Comparison of ENCODE assay signal across 8 cellular contexts in the genomic region with DNA sequence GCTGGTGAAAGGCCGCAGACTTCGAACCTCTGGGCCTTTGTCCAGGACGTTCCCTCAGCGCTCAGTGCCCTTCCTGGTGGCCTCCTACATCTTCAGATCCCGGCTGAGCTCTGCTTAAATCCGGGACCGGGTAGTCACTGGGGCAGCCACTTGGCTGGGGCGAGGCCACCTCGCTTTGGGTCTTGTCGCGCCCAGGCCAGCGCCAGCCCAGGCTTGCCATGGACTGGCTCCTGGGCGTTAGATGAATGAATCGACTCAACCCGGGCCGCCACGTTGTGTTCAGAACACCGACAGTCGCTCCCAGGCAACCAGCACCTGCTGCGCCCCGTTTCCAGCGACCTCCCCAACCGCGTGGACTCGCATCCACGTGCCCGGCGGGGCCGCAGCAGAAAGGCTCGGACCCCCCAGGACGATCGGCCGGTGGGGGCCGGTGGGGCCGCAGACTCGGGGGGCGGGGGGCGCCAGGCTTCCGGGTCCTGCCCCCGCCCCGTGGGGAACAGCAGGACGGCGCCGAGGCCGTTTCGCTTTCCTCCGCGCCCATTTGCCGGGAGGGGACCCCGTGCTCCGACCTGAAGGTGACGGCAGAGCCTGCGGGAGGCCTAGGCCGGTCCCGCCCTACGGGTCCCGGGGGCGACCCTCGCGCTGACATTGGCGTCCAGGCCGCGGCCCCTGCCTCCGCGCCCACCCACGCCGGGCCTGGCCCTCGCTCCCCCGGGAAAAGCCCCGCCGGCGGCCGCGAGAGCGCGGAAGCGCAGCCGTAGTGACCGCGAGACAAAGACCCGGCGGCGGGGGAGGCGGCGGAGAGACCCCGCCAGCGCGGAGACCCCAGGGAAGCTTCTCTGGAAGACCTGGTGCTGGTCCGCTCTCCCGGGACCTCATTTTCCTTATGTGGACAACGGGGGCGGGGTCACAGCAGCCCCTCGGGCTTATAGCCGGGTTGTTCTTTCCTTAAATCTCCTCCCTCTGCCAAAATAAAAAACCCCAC. TPM values are rescaled to one million over a fixed set of nuclear protein-coding genes. Genes with fewer than 3 reads are reported as not detected.
DNase-seq lines count a peak whose midpoint lies in the region; ATAC-seq and FAIRE-seq lines count a peak whose summit lies in the region.

No MANE protein-coding gene starts in this region.

- H3K27me3 ChIP-seq in iPS DF 6.9 (ENCODE audit: control insufficient read depth, insufficient read depth, low read length) (no peaks in the 10 kb centered on the region), small intestine (ENCODE audit: control insufficient read depth in 2 of 2, insufficient read depth in 2 of 2, low read length in 2 of 2) (no peaks in the 10 kb centered on the region)

- no peak for ATAC-seq in HG02623 (IDR thresholded peaks at IDR 0.05; ENCODE audit: unreplicated experiment)

- H3K36me3 ChIP-seq in iPS DF 6.9 (ENCODE audit: control insufficient read depth, insufficient read depth, low read length): no peaks in the 10 kb centered on the region
- H3K36me3 ChIP-seq in small intestine (ENCODE audit: control insufficient read depth in 2 of 2, insufficient read depth in 2 of 2, low read length in 2 of 2): no peaks in the 10 kb centered on the region

- no peak for FAIRE-seq in small intestine (lab: Jason Lieb, UNC)

- H3K4me1 ChIP-seq in iPS DF 6.9 (ENCODE audit: control insufficient read depth, insufficient read depth, low read length) (peaks cover 2% of the 10 kb centered on the region; the same call in 1 of the 2 replicates), small intestine (ENCODE audit: control insufficient read depth in 2 of 2, insufficient read depth in 1 of 2, low read depth in 1 of 2, low read length in 1 of 2) (peaks cover 1 to 6% of the 10 kb centered on the region in 2 donors)

- DNase-seq in NCI-H2081 (lab: John Stamatoyannopoulos, UW) (peak; percentile 4 to 17), NCI-H2081 treated with DMSO at 0.1 percent for 48 hours (lab: John Stamatoyannopoulos, UW) (no peak), RPMI8226 (peak; percentile 14), iPS DF 6.9 (ENCODE audit: low read depth, low spot score) (no peak), small intestine (peak; percentile 87), NCI-H2029 (lab: John Stamatoyannopoulos, UW) (no peak)
- peak; percentile 22 for DNase-seq in activated naive CD8-positive, alpha-beta T cell treated with anti-CD3 and anti-CD28 coated beads, Interleukin-2, amount 50 U/mL, for 16 hours (ENCODE audit: low read depth, low spot score)

- H3K4me3 ChIP-seq in iPS DF 6.9 (ENCODE audit: low read length): peak overlapping the region; percentile 73
- peak overlapping the region; percentile 65 to 76 for H3K4me3 ChIP-seq in small intestine (ENCODE audit: low read depth in 1 of 2, low read length in 2 of 2)

- H3K9me3 ChIP-seq in iPS DF 6.9 (ENCODE audit: control insufficient read depth, insufficient read depth, low read length) (no peaks in the 10 kb centered on the region), small intestine (ENCODE audit: control insufficient read depth, low read depth) (no peaks in the 10 kb centered on the region)

- H3K27ac ChIP-seq in iPS DF 6.9 (ENCODE audit: low read length) (no peak overlapping the region), small intestine (ENCODE audit: low read depth in 1 of 2, low read length in 1 of 2) (peak overlapping the region; percentile 88 to 93)

- no CpG with 5 or more reads among the region's 94 CpGs for WGBS in iPS DF 6.9 (ENCODE audit: insufficient coverage, insufficient read length)
- WGBS in small intestine, 3 donors: 5 to 8% (median 6%) methylated on average over 72 to 94 of the region's 94 CpGs

RNA-seq across cellular contexts. Expression of gene RCOR1, which starts 37.3 kb away (rescaled TPM):
- polyA plus RNA-seq in small intestine: 10 to 100 TPM in 2 of 3 donors, 1 to 10 TPM in 1; 9.2 to 14.1 (median 10.6) TPM

RNA-seq across cellular contexts. Expression of gene ANKRD9, which starts 45.6 kb away (rescaled TPM):
- polyA plus RNA-seq in small intestine: 10 to 100 TPM; 21.2 to 88.4 (median 54.6) TPM

Comparison
In these comparisons a context has a peak if more than half of its experiments do, and no peak if none do; other contexts are left out.
1. DNase-seq: peak in NCI-H2081 (2 of 2), RPMI8226 (single experiment), activated naive CD8-positive, alpha-beta T cell treated with anti-CD3 and anti-CD28 coated beads, Interleukin-2, amount 50 U/mL, for 16 hours (single experiment) and small intestine (single experiment); none in NCI-H2081 treated with DMSO at 0.1 percent for 48 hours (single experiment), iPS DF 6.9 (single experiment) and NCI-H2029 (single experiment).